In genomic region chr11:608751-609354, GRCh38 we compare ENCODE assay signal across 18 cellular contexts. TPM values are rescaled to one million over a fixed set of nuclear protein-coding genes. Genes with fewer than 3 reads are reported as not detected.
A peak's percentile ranks its signal among the peaks of the same experiment; 100 is the strongest.
DNase-seq lines count a peak whose midpoint lies in the region; ATAC-seq, FAIRE-seq and TF ChIP-seq lines count a peak whose summit lies in the region.
"Had no signal": no experiment of that assay in that cellular context is flagged by ENCODE, and none has a peak within 500 bp of the region (broad histone marks: within the 10 kb centered on the region; RNA-seq: fewer than 3 reads in every experiment).

No MANE protein-coding gene starts in this region.

- peaks cover 17 to 24% of the 10 kb centered on the region in 2 experiments for H4K20me1 ChIP-seq in H1 (replicated peaks in 1 of 2; ENCODE audit: control insufficient read depth in 1 of 2, insufficient read depth in 2 of 2, low read length in 2 of 2)

- no peaks in the 10 kb centered on the region for H3K27me3 ChIP-seq in heart right ventricle
- H3K27me3 ChIP-seq in Panc1 (ENCODE audit: control insufficient read depth, insufficient read depth, low read length), result no peaks in the 10 kb centered on the region
- no peaks in the 10 kb centered on the region for H3K27me3 ChIP-seq in H1 (replicated peaks in 1 of 4; ENCODE audit: control insufficient read depth in 3 of 4, extremely low read depth in 1 of 4, insufficient read depth in 3 of 4, low read length in 3 of 4)
- no peaks in the 10 kb centered on the region for H3K27me3 ChIP-seq in spleen (replicated peaks in 1 of 7)
- H3K27me3 ChIP-seq in SJCRH30, result no peaks in the 10 kb centered on the region
- H3K27me3 ChIP-seq: MG63, SJSA1 had no signal

- H2BK5ac ChIP-seq in H1 (ENCODE audit: low read depth, low read length), result no peak overlapping the region

- H3K36me3 ChIP-seq in heart right ventricle (peaks cover 0 to 100% (median 79%) of the 10 kb centered on the region in 9 donors), Panc1 (ENCODE audit: control insufficient read depth, insufficient read depth, low read length) (peaks cover 38% of the 10 kb centered on the region), H1 (ENCODE audit: control insufficient read depth in 2 of 4, insufficient read depth in 4 of 4, low read length in 3 of 4) (peaks cover 35 to 81% (median 69%) of the 10 kb centered on the region in 4 experiments), spleen (peaks cover 4 to 100% (median 95%) of the 10 kb centered on the region in 6 donors), SJCRH30 (peaks cover 76% of the 10 kb centered on the region)

- no peak overlapping the region for H4K8ac ChIP-seq in H1 (ENCODE audit: extremely low read depth, insufficient read depth, low read length)

- POLR2A ChIA-PET in Panc1 (lab: Charles Lee) (interaction anchor here (1.2 kb wide), 1 partner anchor 24 kb away, joined by 5 read pairs; no protein-coding TSS in a partner anchor), H1 (lab: Charles Lee; ENCODE audit: partially characterized antibody) (interaction anchor here (0.6 to 1.7 kb wide), 5 partner anchors 17 to 161 kb away, joined by 3 to 6 read pairs (median 4); no protein-coding TSS in a partner anchor)

- H3K9me3 ChIP-seq in heart right ventricle (no peaks in the 10 kb centered on the region), Panc1 (ENCODE audit: control insufficient read depth, insufficient read depth, low read depth, low read length) (no peaks in the 10 kb centered on the region), H1 (ENCODE audit: insufficient read depth in 2 of 2, low read depth in 1 of 2, low read length in 1 of 2) (no peaks in the 10 kb centered on the region), spleen (no peaks in the 10 kb centered on the region), SJCRH30 (replicated peaks) (no peaks in the 10 kb centered on the region)
- H3K9me3 ChIP-seq: MG63, SJSA1 had no signal

- no peak overlapping the region for H2BK12ac ChIP-seq in H1 (ENCODE audit: low read depth, low read length)

- H3K18ac ChIP-seq in H1 (ENCODE audit: extremely low read depth, low read length), result no peak overlapping the region

- no peak overlapping the region for H3K14ac ChIP-seq in H1 (ENCODE audit: insufficient read length)

- H3K56ac ChIP-seq in H1 (replicated peaks; ENCODE audit: insufficient read length, low read depth, low read length), result no peak overlapping the region

- no peak overlapping the region for H2BK20ac ChIP-seq in H1 (ENCODE audit: low read length)

- no peak overlapping the region for H2BK15ac ChIP-seq in H1 (ENCODE audit: low read length)

- TF ChIP-seq POLR2A in H1 (IDR thresholded peaks at IDR 0.05; ENCODE audit: control extremely low read depth in 1 of 2, low read depth in 2 of 2, low read length in 2 of 2) (no peak), spleen (IDR thresholded peaks at IDR 0.05) (no peak)

- CTCF ChIA-PET in Panc1 (lab: Charles Lee), result no interaction called here
- CTCF ChIA-PET in H1 (lab: Charles Lee; ENCODE audit: partially characterized antibody), result interaction anchor here (1.2 to 1.7 kb wide), 6 partner anchors 13 to 114 kb away, joined by 3 to 5 read pairs (median 4); no protein-coding TSS in a partner anchor

- H3K4me1 ChIP-seq in heart right ventricle, result peaks cover 3 to 36% (median 16%) of the 10 kb centered on the region in 9 donors
- peaks cover 21% of the 10 kb centered on the region for H3K4me1 ChIP-seq in Panc1 (ENCODE audit: control insufficient read depth, insufficient read depth, low read length)
- peaks cover 0 to 7% (median 2%) of the 10 kb centered on the region in 4 experiments; a peak in 5 of 7 replicates for H3K4me1 ChIP-seq in H1 (replicated peaks in 1 of 4; ENCODE audit: control insufficient read depth in 3 of 4, insufficient read depth in 4 of 4, low read length in 3 of 4)
- peaks cover 3 to 44% (median 26%) of the 10 kb centered on the region in 6 donors for H3K4me1 ChIP-seq in spleen
- H3K4me1 ChIP-seq in SJCRH30, result peaks cover 28% of the 10 kb centered on the region
- H3K4me1 ChIP-seq: SJSA1 had no signal

- no peak overlapping the region for H3K9ac ChIP-seq in H1 (replicated peaks in 1 of 4; ENCODE audit: extremely low read depth in 1 of 4, low read depth in 3 of 4, low read length in 3 of 4)

- H3K4me2 ChIP-seq in H1 (ENCODE audit: insufficient read depth in 1 of 2, low read depth in 2 of 2, low read length in 2 of 2), result no peak overlapping the region

- no peak overlapping the region for H2AFZ ChIP-seq in H1 (ENCODE audit: low read length)

- DNase-seq in heart right ventricle (peak; percentile 34 to 51), Right ventricle myocardium superior (no peak), Panc1 (ENCODE audit: low read depth, low spot score) (no peak), H1 (ENCODE audit: low read depth in 1 of 2, low spot score in 2 of 2) (no peak), spleen (no peak), SJCRH30 (no peak), NCI-H82 treated with DMSO at 0.1 percent for 48 hours (lab: John Stamatoyannopoulos, UW; ENCODE audit: unreplicated experiment) (no peak), EL (no peak)
- DNase-seq: ACHN; CD8-positive, alpha-beta memory T cell; GOT3; MG63; NCI-H1092 treated with DMSO at 0.1 percent for 48 hours; NCI-H187; NCI-H510A; NCI-H82 had no signal

- ATAC-seq in heart right ventricle (peak in 2 of 8 donors; percentile 20 to 26), Right ventricle myocardium superior (ENCODE audit: poor library complexity) (no peak), Panc1 (no peak)

- H3K79me1 ChIP-seq in H1 (ENCODE audit: low read depth, low read length), result peaks cover 7% of the 10 kb centered on the region; the same call in 1 of the 2 replicates

- no peak overlapping the region for H2BK120ac ChIP-seq in H1 (replicated peaks; ENCODE audit: low read depth, low read length)

- TF ChIP-seq RAD21 in H1 (IDR thresholded peaks at IDR 0.05 in 1 of 2, conservative IDR thresholded peaks at IDR 0.05 in 1 of 2; ENCODE audit: low read depth in 2 of 2, low read length in 2 of 2), result no peak

- no peak overlapping the region for H4K5ac ChIP-seq in H1 (ENCODE audit: insufficient read length, low read depth, low read length)

- H3K4ac ChIP-seq in H1 (replicated peaks; ENCODE audit: insufficient read length, low read depth, low read length), result no peak overlapping the region

- no peak overlapping the region for H3K23ac ChIP-seq in H1 (ENCODE audit: insufficient read length)

- TF ChIP-seq CTCF in heart right ventricle (IDR thresholded peaks at IDR 0.05), result no peak
- no peak for TF ChIP-seq CTCF in Panc1 (IDR thresholded peaks at IDR 0.05)
- no peak for TF ChIP-seq CTCF in H1 (IDR thresholded peaks at IDR 0.05; ENCODE audit: control extremely low read depth in 1 of 3, insufficient read depth in 1 of 3, low read depth in 1 of 3, low read length in 3 of 3)
- no peak for TF ChIP-seq CTCF in spleen (IDR thresholded peaks at IDR 0.05 in 8 of 11, conservative IDR thresholded peaks at IDR 0.05 in 3 of 11)

- H2AK5ac ChIP-seq in H1 (ENCODE audit: low read depth, low read length), result no peak overlapping the region

- WGBS in heart right ventricle, 2 donors, result 69 to 72% methylated on average over 37 of the region's 37 CpGs
- WGBS in H1 (ENCODE audit: extremely low coverage in 1 of 2, insufficient coverage in 1 of 2, insufficient read length in 1 of 2, insufficient replicate concordance in 2 of 2, low coverage in 1 of 2, low lambda C conversion rate in 2 of 2, missing lambda C conversion rate in 1 of 2), 2 experiments, result 96% methylated on average over 35 of the region's 37 CpGs; no CpG with 5 or more reads in 1 of the 2 experiments
- WGBS in spleen, 5 donors, result 73 to 88% (median 79%) methylated on average over 26 to 37 of the region's 37 CpGs

- in situ Hi-C loops in Panc1 (cut with HindIII; ENCODE audit: low pct_unique_long_range_greater_than_20kb, low sequenced_read_pairs), result no loop called here

- no peak overlapping the region for H4K91ac ChIP-seq in H1 (replicated peaks; ENCODE audit: insufficient read length, low read length)

- no peak for TF ChIP-seq EP300 in H1 (IDR thresholded peaks at IDR 0.05; ENCODE audit: borderline replicate concordance in 1 of 2, low read depth in 2 of 2, low read length in 2 of 2)

- H3K23me2 ChIP-seq in H1 (ENCODE audit: low read depth, low read length), result no peaks in the 10 kb centered on the region

- BruUV-seq in Panc1 (replicated peaks; lab: Mats Ljungman, UMichigan), result TSS peak; percentile 46

- H3K79me2 ChIP-seq in H1 (ENCODE audit: control insufficient read depth in 1 of 2, insufficient read depth in 2 of 2, low read length in 2 of 2), result no peaks in the 10 kb centered on the region

- no peak for FAIRE-seq in H1 (lab: Jason Lieb, UNC)
- FAIRE-seq: RCC 7860 had no signal

- peak overlapping the region in 6 of 10 donors; percentile 20 to 65 (median 38) for H3K27ac ChIP-seq in heart right ventricle
- H3K27ac ChIP-seq in Panc1 (ENCODE audit: low read length), result no peak overlapping the region
- no peak overlapping the region for H3K27ac ChIP-seq in H1 (ENCODE audit: low read depth, low read length)
- H3K27ac ChIP-seq in spleen, result peak overlapping the region in 5 of 8 donors; percentile 33 to 56 (median 49)
- no peak overlapping the region for H3K27ac ChIP-seq in SJCRH30
- H3K27ac ChIP-seq: SJSA1 had no signal

- intact Hi-C loops in heart right ventricle (cut with DNase I) (no loop called here), Right ventricle myocardium superior (cut with DNase I) (no loop called here), Panc1 (cut with micrococcal nuclease; ENCODE audit: unreplicated experiment) (no loop called here), spleen (cut with DNase I; ENCODE audit: low total_unique reads) (no loop called here)

- H3K4me3 ChIP-seq in heart right ventricle (peak overlapping the region in 1 of 10 donors; percentile 3), Panc1 (ENCODE audit: low read depth in 2 of 2, low read length in 2 of 2) (no peak overlapping the region), H1 (ENCODE audit: extremely low read depth in 1 of 4, insufficient read depth in 2 of 4, low read depth in 3 of 4, low read length in 4 of 4) (no peak overlapping the region), spleen (peak overlapping the region in 1 of 8 donors; percentile 3), SJCRH30 (no peak overlapping the region)
- H3K4me3 ChIP-seq: MG63, SJSA1 had no signal

RNA-seq across cellular contexts. Expression of gene IRF7, which starts 6.9 kb away (rescaled TPM):
- total RNA-seq in heart right ventricle, result 10 to 100 TPM in 5 of 10 donors, 1 to 10 TPM in 5; 4.5 to 20.2 (median 9.9) TPM
- polyA plus RNA-seq in heart right ventricle, result 10 to 100 TPM; 12.2 to 48.4 TPM
- 7.5 TPM for total RNA-seq in Right ventricle myocardium superior
- total RNA-seq in Panc1 (2021; ENCODE audit: unreplicated experiment), result 23.9 TPM
- polyA plus RNA-seq in Panc1 (2012; ENCODE audit: insufficient read length), result 24.1 TPM
- total RNA-seq in H1 (2021; fragmentation: NEBNext Ultra II Directional; extraction: Animal tissue kit (Norgen Biotek cat#: 25700)), result 9.4 and 9.6 TPM in 2 replicates
- polyA plus RNA-seq in H1 (2011; rRNA removed), result 9.1 and 12.8 TPM in 2 replicates
- polyA plus RNA-seq in H1 (2011; cell fraction: cytosol; rRNA removed), result 7.8 TPM
- 27.9 TPM for polyA plus RNA-seq in H1 (2011; cell fraction: nucleus; rRNA removed)
- 3.5 to 9.8 TPM (median 8.6 TPM) in 4 replicates for polyA plus RNA-seq in H1 (2012, experiment 1 of 2)
- 5.0 TPM for polyA plus RNA-seq in H1 (2012, experiment 2 of 2)
- polyA plus RNA-seq in H1 (2013, experiment 1 of 2), result 4.5 TPM
- 3.8 TPM for polyA plus RNA-seq in H1 (2013, experiment 2 of 2)
- 3.3 and 4.2 TPM in 2 replicates for polyA minus RNA-seq in H1 (2011; rRNA and poly(A)+ RNA removed)
- 3.7 TPM for polyA minus RNA-seq in H1 (2011; cell fraction: cytosol; rRNA and poly(A)+ RNA removed)
- polyA minus RNA-seq in H1 (2011; cell fraction: nucleus; rRNA and poly(A)+ RNA removed), result 27.8 TPM
- 10 to 100 TPM; 53.0 to 88.8 (median 85.3) TPM for total RNA-seq in spleen
- polyA plus RNA-seq in spleen, result 10 to 100 TPM; 52.3 to 99.1 (median 73.9) TPM
- 3.6 and 5.8 TPM in 2 replicates for total RNA-seq in SJCRH30 (2014; rRNA removed; shearing (Covaris generic))

RNA-seq across cellular contexts. Expression of gene CDHR5, which starts 15.9 kb away (rescaled TPM):
- total RNA-seq in heart right ventricle, result not detected
- not detected for polyA plus RNA-seq in heart right ventricle
- total RNA-seq in Right ventricle myocardium superior, result not detected
- total RNA-seq in Panc1 (2021; ENCODE audit: unreplicated experiment), result not detected
- polyA plus RNA-seq in Panc1 (2012; ENCODE audit: insufficient read length), result 0.29 TPM
- 0.11 TPM in 1 of 2 replicates, not detected in the other for total RNA-seq in H1 (2021; fragmentation: NEBNext Ultra II Directional; extraction: Animal tissue kit (Norgen Biotek cat#: 25700))
- 0.02 TPM in 1 of 2 replicates, not detected in the other for polyA plus RNA-seq in H1 (2011; rRNA removed)
- 0.01 TPM for polyA plus RNA-seq in H1 (2011; cell fraction: cytosol; rRNA removed)
- polyA plus RNA-seq in H1 (2011; cell fraction: nucleus; rRNA removed), result 0.21 TPM
- polyA plus RNA-seq in H1 (2012, experiment 1 of 2), result 0.04 to 0.20 TPM (median 0.14 TPM) in 3 of 4 replicates, not detected in the other
- polyA plus RNA-seq in H1 (2012, experiment 2 of 2), result not detected
- polyA plus RNA-seq in H1 (2013, experiment 1 of 2), result 0.02 TPM
- polyA plus RNA-seq in H1 (2013, experiment 2 of 2), result not detected
- not detected in 2 replicates for polyA minus RNA-seq in H1 (2011; rRNA and poly(A)+ RNA removed)
- not detected for polyA minus RNA-seq in H1 (2011; cell fraction: cytosol; rRNA and poly(A)+ RNA removed)
- not detected for polyA minus RNA-seq in H1 (2011; cell fraction: nucleus; rRNA and poly(A)+ RNA removed)
- not detected for total RNA-seq in spleen
- polyA plus RNA-seq in spleen, result under 1 TPM; 0.02 to 0.16 (median 0.03) TPM
- not detected in 2 replicates for total RNA-seq in SJCRH30 (2014; rRNA removed; shearing (Covaris generic))
- total RNA-seq: CD8-positive, alpha-beta memory T cell; SJSA1 had no signal
- polyA plus RNA-seq: CD8-positive, alpha-beta memory T cell had no signal

RNA-seq across cellular contexts. Expression of gene SCT, which starts 18.1 kb away (rescaled TPM):
- 1 to 10 TPM in 2 of 10 donors, under 1 TPM in 1, not detected in 7; 0.99 to 2.0 (median 1.0) TPM for total RNA-seq in heart right ventricle
- polyA plus RNA-seq in heart right ventricle, result under 1 TPM in 1 of 2 donors, not detected in 1; 0.64 TPM
- total RNA-seq in Right ventricle myocardium superior, result not detected
- total RNA-seq in Panc1 (2021; ENCODE audit: unreplicated experiment), result not detected
- polyA plus RNA-seq in Panc1 (2012; ENCODE audit: insufficient read length), result not detected
- 2.0 and 2.2 TPM in 2 replicates for total RNA-seq in H1 (2021; fragmentation: NEBNext Ultra II Directional; extraction: Animal tissue kit (Norgen Biotek cat#: 25700))
- 1.7 and 3.7 TPM in 2 replicates for polyA plus RNA-seq in H1 (2011; rRNA removed)
- 1.3 TPM for polyA plus RNA-seq in H1 (2011; cell fraction: cytosol; rRNA removed)
- 3.1 TPM for polyA plus RNA-seq in H1 (2011; cell fraction: nucleus; rRNA removed)
- 1.0 to 2.0 TPM (median 1.5 TPM) in 3 of 4 replicates, not detected in the other for polyA plus RNA-seq in H1 (2012, experiment 1 of 2)
- polyA plus RNA-seq in H1 (2012, experiment 2 of 2), result not detected
- 1.2 TPM for polyA plus RNA-seq in H1 (2013, experiment 1 of 2)
- polyA plus RNA-seq in H1 (2013, experiment 2 of 2), result 1.4 TPM
- not detected in 2 replicates for polyA minus RNA-seq in H1 (2011; rRNA and poly(A)+ RNA removed)
- polyA minus RNA-seq in H1 (2011; cell fraction: cytosol; rRNA and poly(A)+ RNA removed), result not detected
- not detected for polyA minus RNA-seq in H1 (2011; cell fraction: nucleus; rRNA and poly(A)+ RNA removed)
- total RNA-seq in spleen, result 1 to 10 TPM in 4 of 7 donors, not detected in 3; 1.2 to 3.8 (median 2.8) TPM
- 1 to 10 TPM; 1.1 to 1.7 (median 1.5) TPM for polyA plus RNA-seq in spleen
- total RNA-seq in SJCRH30 (2014; rRNA removed; shearing (Covaris generic)), result not detected in 2 replicates
- total RNA-seq: CD8-positive, alpha-beta memory T cell; SJSA1 had no signal
- polyA plus RNA-seq: CD8-positive, alpha-beta memory T cell had no signal

RNA-seq across cellular contexts. Expression of gene DRD4, which starts 28.2 kb away (rescaled TPM):
- total RNA-seq in heart right ventricle (under 1 TPM in 6 of 10 donors, not detected in 4; 0.19 to 0.72 (median 0.49) TPM), Right ventricle myocardium superior (not detected), Panc1 (2021; ENCODE audit: unreplicated experiment) (0.95 TPM), spleen (under 1 TPM in 4 of 7 donors, not detected in 3; 0.44 to 0.86 (median 0.60) TPM)
- polyA plus RNA-seq in heart right ventricle (under 1 TPM in 1 of 2 donors, not detected in 1; 0.09 TPM), H1 (2011; rRNA removed) (4.9 and 9.7 TPM in 2 replicates), spleen (under 1 TPM; 0.12 to 0.43 (median 0.26) TPM)
- polyA plus RNA-seq in Panc1 (2012; ENCODE audit: insufficient read length), result 3.0 TPM
- total RNA-seq in H1 (2021; fragmentation: NEBNext Ultra II Directional; extraction: Animal tissue kit (Norgen Biotek cat#: 25700)), result 3.3 and 3.4 TPM in 2 replicates
- 3.9 TPM for polyA plus RNA-seq in H1 (2011; cell fraction: cytosol; rRNA removed)
- polyA plus RNA-seq in H1 (2011; cell fraction: nucleus; rRNA removed), result 9.1 TPM
- polyA plus RNA-seq in H1 (2012, experiment 1 of 2), result 4.0 to 10.3 TPM (median 9.2 TPM) in 4 replicates
- 9.1 TPM for polyA plus RNA-seq in H1 (2012, experiment 2 of 2)
- polyA plus RNA-seq in H1 (2013, experiment 1 of 2), result 2.9 TPM
- 2.8 TPM for polyA plus RNA-seq in H1 (2013, experiment 2 of 2)
- 0.20 and 0.85 TPM in 2 replicates for polyA minus RNA-seq in H1 (2011; rRNA and poly(A)+ RNA removed)
- polyA minus RNA-seq in H1 (2011; cell fraction: cytosol; rRNA and poly(A)+ RNA removed), result 4.9 TPM
- 3.4 TPM for polyA minus RNA-seq in H1 (2011; cell fraction: nucleus; rRNA and poly(A)+ RNA removed)
- not detected in 2 replicates for total RNA-seq in SJCRH30 (2014; rRNA removed; shearing (Covaris generic))
- total RNA-seq: SJSA1 had no signal
- polyA plus RNA-seq: CD8-positive, alpha-beta memory T cell had no signal

RNA-seq across cellular contexts. Expression of gene PHRF1, which starts 32.6 kb away (rescaled TPM):
- total RNA-seq in heart right ventricle (10 to 100 TPM; 14.7 to 23.0 (median 18.5) TPM), Right ventricle myocardium superior (16.5 TPM), Panc1 (2021; ENCODE audit: unreplicated experiment) (90.6 TPM), spleen (10 to 100 TPM; 24.2 to 41.5 (median 33.2) TPM)
- polyA plus RNA-seq in heart right ventricle (10 to 100 TPM; 10.5 to 19.1 TPM), H1 (2011; rRNA removed) (13.4 and 21.8 TPM in 2 replicates), spleen (10 to 100 TPM in 1 of 3 donors, 1 to 10 TPM in 2; 7.3 to 27.6 (median 8.4) TPM)
- polyA plus RNA-seq in Panc1 (2012; ENCODE audit: insufficient read length), result 83.1 TPM
- 37.3 and 39.8 TPM in 2 replicates for total RNA-seq in H1 (2021; fragmentation: NEBNext Ultra II Directional; extraction: Animal tissue kit (Norgen Biotek cat#: 25700))
- 17.3 TPM for polyA plus RNA-seq in H1 (2011; cell fraction: cytosol; rRNA removed)
- 39.7 TPM for polyA plus RNA-seq in H1 (2011; cell fraction: nucleus; rRNA removed)
- polyA plus RNA-seq in H1 (2012, experiment 1 of 2), result 17.5 to 25.1 TPM (median 24.0 TPM) in 4 replicates
- polyA plus RNA-seq in H1 (2012, experiment 2 of 2), result 14.8 TPM
- polyA plus RNA-seq in H1 (2013, experiment 1 of 2), result 18.2 TPM
- 17.0 TPM for polyA plus RNA-seq in H1 (2013, experiment 2 of 2)
- polyA minus RNA-seq in H1 (2011; rRNA and poly(A)+ RNA removed), result 11.6 and 15.0 TPM in 2 replicates
- polyA minus RNA-seq in H1 (2011; cell fraction: cytosol; rRNA and poly(A)+ RNA removed), result 19.2 TPM
- polyA minus RNA-seq in H1 (2011; cell fraction: nucleus; rRNA and poly(A)+ RNA removed), result 29.8 TPM
- 30.8 and 34.3 TPM in 2 replicates for total RNA-seq in SJCRH30 (2014; rRNA removed; shearing (Covaris generic))

Comparison
In these comparisons a context has a peak if more than half of its experiments do, and no peak if none do; other contexts are left out.
1. DNase-seq: peak in heart right ventricle (2 of 2); none in Right ventricle myocardium superior (single experiment), Panc1 (single experiment), H1 (0 of 2), spleen (single experiment), SJCRH30 (0 of 2), NCI-H82 treated with DMSO at 0.1 percent for 48 hours (single experiment) and EL (single experiment).
2. H3K27ac ChIP-seq: peak in heart right ventricle (6 of 10) and spleen (5 of 8); none in Panc1 (single experiment), H1 (single experiment) and SJCRH30 (single experiment).